Comparison of ENCODE assay signal across 15 cellular contexts in genomic region chrX:101482296-101482695, GRCh38. TPM values are rescaled to one million over a fixed set of nuclear protein-coding genes. Genes with fewer than 3 reads are reported as not detected.
DNase-seq lines count a peak whose midpoint lies in the region; ATAC-seq and TF ChIP-seq lines count a peak whose summit lies in the region.
"Had no signal": no experiment of that assay in that cellular context is flagged by ENCODE, and none has a peak within 500 bp of the region (broad histone marks: within the 10 kb centered on the region; RNA-seq: fewer than 3 reads in every experiment).

No MANE protein-coding gene starts in this region.

- peaks cover 41% of the 10 kb centered on the region for H3K4me1 ChIP-seq in SJSA1 (replicated peaks)

- DNase-seq in SJSA1 (ENCODE audit: low read depth in 1 of 2, low spot score in 2 of 2) (peak in 1 of 2 experiments; percentile 68), cardiac fibroblast (ENCODE audit: low read depth in 2 of 2) (peak; percentile 14 to 25), iris pigment epithelial cell (ENCODE audit: low read depth) (peak; percentile 86), NK-92 (lab: John Stamatoyannopoulos, UW; ENCODE audit: unreplicated experiment) (no peak), DMS53 treated with DMSO at 0.1 percent for 48 hours (lab: John Stamatoyannopoulos, UW; ENCODE audit: unreplicated experiment) (no peak), NCI-H526 (lab: John Stamatoyannopoulos, UW) (no peak)
- DNase-seq: GDM1, NCI-H1105, NCI-H2081 treated with DMSO at 0.1 percent for 48 hours, NCI-H446 treated with DMSO at 0.1 percent for 48 hours, NCI-H748 treated with DMSO at 0.1 percent for 48 hours, SHP77, SK-N-SH had no signal

- TF ChIP-seq CTCF in cardiac fibroblast (IDR thresholded peaks at IDR 0.05; ENCODE audit: low read depth, low read length) = no peak

- H3K4me3 ChIP-seq in SJSA1 = no peak overlapping the region
- no peak overlapping the region for H3K4me3 ChIP-seq in cardiac fibroblast (replicated peaks in 1 of 2; ENCODE audit: low read depth in 2 of 2, low read length in 2 of 2)

- H3K27me3 ChIP-seq in SJSA1 (replicated peaks) = no peaks in the 10 kb centered on the region

- H3K36me3 ChIP-seq in SJSA1 = peaks cover 8% of the 10 kb centered on the region; the same call in 1 of the 2 replicates

- ATAC-seq in HG02852 (IDR thresholded peaks at IDR 0.05; ENCODE audit: unreplicated experiment) = no peak
- ATAC-seq: HCT116 had no signal

- H3K9me3 ChIP-seq in SJSA1 (replicated peaks) = no peaks in the 10 kb centered on the region
- H3K9me3 ChIP-seq: SK-N-SH had no signal

- peak overlapping the region; percentile 81 for H3K27ac ChIP-seq in SJSA1

RNA-seq across cellular contexts. Expression of gene ARMCX4, which starts 3.0 kb away (rescaled TPM):
- total RNA-seq in SJSA1 (2014; rRNA removed; shearing (Covaris generic)) = 3.9 and 5.8 TPM in 2 replicates

Comparison
In these comparisons a context has a peak if more than half of its experiments do, and no peak if none do; other contexts are left out.
1. DNase-seq: peak in cardiac fibroblast (2 of 2) and iris pigment epithelial cell (single experiment); none in NK-92 (single experiment), DMS53 treated with DMSO at 0.1 percent for 48 hours (single experiment) and NCI-H526 (0 of 2).